ENCODE assay signal across 8 cellular contexts in the genomic region with DNA sequence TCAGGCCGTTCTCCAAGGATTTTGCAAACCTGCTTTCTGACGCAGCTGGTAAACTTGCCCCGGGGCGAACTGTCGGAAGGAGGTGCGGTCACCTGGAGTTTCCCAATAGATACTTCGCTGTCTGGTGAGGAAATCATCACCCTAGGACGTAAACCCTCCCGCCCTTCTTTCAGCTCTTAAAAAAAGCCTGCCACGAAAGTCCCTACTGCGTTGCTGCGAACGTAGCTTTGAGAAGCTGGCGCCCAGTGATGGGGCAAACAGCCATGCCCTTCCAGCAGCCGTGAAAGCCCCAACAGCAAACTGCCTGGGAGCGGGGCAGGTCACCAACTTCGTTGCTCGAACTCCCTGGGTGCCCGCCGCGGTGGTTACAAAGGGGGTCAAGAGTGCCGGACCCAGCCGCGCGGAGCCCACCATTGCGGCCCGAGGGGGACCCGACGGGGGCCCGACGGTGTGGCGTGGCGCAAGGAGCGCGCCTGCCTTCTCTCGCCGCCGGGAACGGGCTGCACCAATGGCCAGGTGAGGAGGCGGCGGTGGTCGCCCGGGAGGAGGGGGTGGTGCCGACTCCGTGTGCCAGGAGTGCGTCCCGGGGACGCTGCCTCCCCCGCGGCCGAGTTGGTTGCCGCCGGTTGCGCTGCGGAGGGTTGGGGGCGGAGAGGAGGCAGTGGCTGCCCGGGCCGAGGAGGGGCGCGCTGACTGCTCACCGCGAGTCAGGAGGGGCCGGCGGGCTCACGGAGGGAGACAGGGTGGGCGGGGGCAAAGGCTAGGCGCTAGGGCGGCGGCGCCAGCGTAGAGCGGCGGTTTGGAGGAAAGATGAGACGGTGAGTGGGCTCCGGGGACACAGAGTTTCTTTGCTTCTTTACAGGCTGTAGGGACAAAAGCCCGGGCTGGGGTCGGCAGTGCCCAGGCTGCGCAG. TPM values are rescaled to one million over a fixed set of nuclear protein-coding genes. Genes with fewer than 3 reads are reported as not detected.
DNase-seq lines count a peak whose midpoint lies in the region; TF ChIP-seq lines count a peak whose summit lies in the region.

Gene PHLDB2, plus strand, starts transcription at position 205 of the 913 bp plus-strand sequence. CDS start 24,813 bp downstream, outside the sequence.

- no peaks in the 10 kb centered on the region for H3K27me3 Mint-ChIP-seq in MCF 10A (ENCODE audit: insufficient read depth, unreplicated experiment)
- H3K27me3 Mint-ChIP-seq in immature natural killer cell (ENCODE audit: low read depth in 3 of 3), result peaks cover 0 to 11% (median 5%) of the 10 kb centered on the region in 3 donors

- H3K9me3 Mint-ChIP-seq in MCF 10A (ENCODE audit: unreplicated experiment) (no peaks in the 10 kb centered on the region), immature natural killer cell (no peaks in the 10 kb centered on the region)

- DNase-seq in 8988T (peak; percentile 67), GM19238 (ENCODE audit: insufficient read length, low spot score) (peak; percentile 18), MM.1S (peak; percentile 38), MCF 10A (ENCODE audit: unreplicated experiment) (peak; percentile 98), immature natural killer cell (peak; percentile 75 to 79 (median 76)), globus pallidus (ENCODE audit: low spot score) (no peak)
- peak; percentile 5 to 29 for DNase-seq in stimulated activated CD4-positive, alpha-beta T cell treated with anti-CD3 and anti-CD28 coated beads, Interleukin-15, amount 100 ng/mL, for 1 hour (ENCODE audit: low read depth in 1 of 2, low spot score in 1 of 2)

- no peaks in the 10 kb centered on the region for H3K9me3 ChIP-seq in MM.1S (replicated peaks; ENCODE audit: insufficient read depth, low read length)

- H3K4me3 Mint-ChIP-seq in MCF 10A (ENCODE audit: unreplicated experiment) (peak within 1 kb of the TSS; percentile 98), immature natural killer cell (peak within 1 kb of the TSS; percentile 98 to 99 (median 98))

- BruUV-seq in MCF 10A (replicated peaks; lab: Mats Ljungman, UMichigan), result no TSS peak

- peak within 1 kb of the TSS; percentile 82 for H3K4me3 ChIP-seq in MM.1S (ENCODE audit: low read length)

- peak within 1 kb of the TSS; percentile 34; the same call in 1 of the 2 replicates for H3K27ac ChIP-seq in MM.1S (ENCODE audit: low read length)
- H3K27ac ChIP-seq in VCaP, result peak within 1 kb of the TSS; percentile 73

- peaks cover 43% of the 10 kb centered on the region for H3K27me3 ChIP-seq in MM.1S (replicated peaks; ENCODE audit: insufficient read depth, low read length)

- TF ChIP-seq CTCF in MM.1S (IDR thresholded peaks at IDR 0.05; ENCODE audit: low read length) (no peak), VCaP (conservative IDR thresholded peaks at IDR 0.05) (peak; percentile 16; the same call in 1 of the 2 replicates), MCF 10A (IDR thresholded peaks at IDR 0.05; ENCODE audit: unreplicated experiment) (no peak)

- H3K9ac ChIP-seq in MM.1S (ENCODE audit: low read length), result peak within 1 kb of the TSS; percentile 17; the same call in 1 of the 2 replicates

- peak within 1 kb of the TSS; percentile 94 for H3K27ac Mint-ChIP-seq in MCF 10A (ENCODE audit: low read depth, unreplicated experiment)
- peak within 1 kb of the TSS; percentile 88 to 97 (median 96) for H3K27ac Mint-ChIP-seq in immature natural killer cell

- no peaks in the 10 kb centered on the region for H3K79me2 ChIP-seq in MM.1S (ENCODE audit: low read length)

- no peaks in the 10 kb centered on the region for H4K20me1 ChIP-seq in MM.1S (ENCODE audit: insufficient read depth, low read length)

- intact Hi-C loops in MCF 10A (cut with micrococcal nuclease), result no loop called here

- CTCF ChIA-PET in MCF 10A (lab: Yijun Ruan, JAX), result interaction anchor here (0.8 to 12.6 kb wide), 35 partner anchors 11 to 281 kb away, joined by 3 to 371 read pairs (median 6); partner anchors contain the start of genes ABHD10 and ZBED2

- no peaks in the 10 kb centered on the region for H3K36me3 ChIP-seq in MM.1S (replicated peaks; ENCODE audit: insufficient read depth, low read length)

- peaks cover 13% of the 10 kb centered on the region; the same call in 1 of the 2 replicates for H3F3A ChIP-seq in MM.1S (ENCODE audit: insufficient read depth, low read length)

- H3K9me2 ChIP-seq in MM.1S (replicated peaks; ENCODE audit: insufficient read depth, low read length), result no peaks in the 10 kb centered on the region

- peaks cover 8% of the 10 kb centered on the region for H3K36me3 Mint-ChIP-seq in MCF 10A (ENCODE audit: insufficient read depth, unreplicated experiment)
- peaks cover 0 to 3% (median 0%) of the 10 kb centered on the region in 3 donors for H3K36me3 Mint-ChIP-seq in immature natural killer cell

- H3K4me1 ChIP-seq in MM.1S (ENCODE audit: low read length), result peaks cover 6% of the 10 kb centered on the region; the same call in 1 of the 2 replicates

- peak within 1 kb of the TSS; percentile 85 for H3K4me2 ChIP-seq in MM.1S (ENCODE audit: low read depth, low read length)

- POLR2A ChIA-PET in MCF 10A (lab: Yijun Ruan, JAX), result interaction anchor here (0.5 to 11.3 kb wide), 51 partner anchors 8 to 281 kb away, joined by 3 to 245 read pairs (median 5); partner anchors contain the start of gene ABHD10

- H3K4me1 Mint-ChIP-seq in MCF 10A (ENCODE audit: insufficient read depth, unreplicated experiment), result peaks cover 41% of the 10 kb centered on the region
- peaks cover 51 to 52% of the 10 kb centered on the region in 2 donors for H3K4me1 Mint-ChIP-seq in immature natural killer cell

- peak within 1 kb of the TSS; percentile 47 for H2AFZ ChIP-seq in MM.1S (ENCODE audit: low read length)

RNA-seq across cellular contexts. Expression of gene PHLDB2, which starts in this region (rescaled TPM):
- total RNA-seq in MCF 10A (2022), result 89.8 and 109 TPM in 2 replicates
- 10 to 100 TPM in 2 of 3 donors, 1 to 10 TPM in 1; 8.2 to 24.8 (median 11.2) TPM for polyA plus RNA-seq in immature natural killer cell
